In the genomic region with DNA sequence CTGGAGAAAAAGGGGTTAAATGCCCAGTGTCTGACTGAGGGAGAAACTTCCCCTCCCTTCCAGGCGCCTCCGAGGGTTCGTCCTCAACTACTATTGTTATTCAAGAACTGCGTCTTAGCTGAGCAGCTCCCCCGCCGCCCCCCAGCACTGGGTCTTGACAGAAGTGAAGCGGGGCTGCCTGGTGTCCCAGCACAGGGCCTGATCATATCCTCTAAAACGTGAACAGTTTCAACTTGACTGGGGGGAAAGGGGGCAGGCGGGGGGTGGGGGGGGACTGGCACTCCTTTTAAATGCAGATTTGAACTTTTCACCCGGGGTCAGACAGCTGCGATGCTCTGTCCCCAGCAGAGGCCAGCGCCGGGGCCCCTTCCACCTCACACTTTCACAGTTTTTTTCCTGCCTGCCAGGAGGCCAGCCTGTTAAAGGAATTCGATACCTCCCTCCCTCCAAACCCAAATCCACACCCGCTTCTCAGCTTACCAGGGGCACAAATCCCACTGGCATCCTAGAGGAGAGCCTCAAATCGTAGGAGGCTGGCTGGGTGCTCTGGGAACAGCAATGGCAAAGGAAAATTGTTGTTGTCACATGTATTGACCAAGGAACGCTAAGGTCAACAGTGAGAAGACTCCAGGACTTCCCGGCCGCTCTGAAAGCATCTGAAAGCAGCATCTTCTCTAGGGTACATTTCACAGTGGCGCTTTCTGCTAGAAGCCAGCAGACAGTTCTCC, we compare ENCODE assay signal across 17 cellular contexts. TPM values are rescaled to one million over a fixed set of nuclear protein-coding genes. Genes with fewer than 3 reads are reported as not detected.
DNase-seq lines count a peak whose midpoint lies in the region; ATAC-seq, FAIRE-seq and TF ChIP-seq lines count a peak whose summit lies in the region.
"Had no signal": no experiment of that assay in that cellular context is flagged by ENCODE, and none has a peak within 500 bp of the region (broad histone marks: within the 10 kb centered on the region; RNA-seq: fewer than 3 reads in every experiment).

No MANE protein-coding gene starts in this region.

- TF ChIP-seq CTCF in H1 (IDR thresholded peaks at IDR 0.05; ENCODE audit: control extremely low read depth in 1 of 3, insufficient read depth in 1 of 3, low read depth in 1 of 3, low read length in 3 of 3) = no peak
- TF ChIP-seq CTCF in parathyroid adenoma (IDR thresholded peaks at IDR 0.05) = no peak
- TF ChIP-seq CTCF in osteoblast (IDR thresholded peaks at IDR 0.05; ENCODE audit: extremely low read depth, low read depth, low read length) = no peak

- no peak overlapping the region for H3K56ac ChIP-seq in H1 (replicated peaks; ENCODE audit: insufficient read length, low read depth, low read length)

- H3K36me3 ChIP-seq in BLaER1 (no peaks in the 10 kb centered on the region), H1 (ENCODE audit: control insufficient read depth in 2 of 4, insufficient read depth in 4 of 4, low read length in 3 of 4) (no peaks in the 10 kb centered on the region), parathyroid adenoma (ENCODE audit: control insufficient read depth, insufficient read depth, low read length) (no peaks in the 10 kb centered on the region), osteoblast (ENCODE audit: insufficient read depth, low read length) (no peaks in the 10 kb centered on the region)
- H3K36me3 ChIP-seq: brain microvascular endothelial cell, esophagus squamous epithelium had no signal

- H3K14ac ChIP-seq in H1 (ENCODE audit: insufficient read length) = no peak overlapping the region

- H3K79me2 ChIP-seq in H1 (ENCODE audit: control insufficient read depth in 1 of 2, insufficient read depth in 2 of 2, low read length in 2 of 2) = no peaks in the 10 kb centered on the region
- peaks cover 74% of the 10 kb centered on the region for H3K79me2 ChIP-seq in parathyroid adenoma
- H3K79me2 ChIP-seq in osteoblast (ENCODE audit: insufficient read depth, low read length) = peaks cover 98% of the 10 kb centered on the region

- peak in 1 of 2 experiments; percentile 52; a peak in 1 of 3 replicates for TF ChIP-seq EP300 in H1 (IDR thresholded peaks at IDR 0.05; ENCODE audit: borderline replicate concordance in 1 of 2, low read depth in 2 of 2, low read length in 2 of 2)

- H2BK12ac ChIP-seq in H1 (ENCODE audit: low read depth, low read length) = no peak overlapping the region

- POLR2A ChIA-PET in H1 (lab: Charles Lee; ENCODE audit: partially characterized antibody) = no interaction called here

- H2BK120ac ChIP-seq in H1 (replicated peaks; ENCODE audit: low read depth, low read length) = no peak overlapping the region

- H2BK20ac ChIP-seq in H1 (ENCODE audit: low read length) = no peak overlapping the region

- H3K27ac ChIP-seq in BLaER1 (0 out of 2 replicates have a peak overlapping the region, but pooled peaks have one; percentile 40), H1 (ENCODE audit: low read depth, low read length) (no peak overlapping the region), parathyroid adenoma (peak overlapping the region; percentile 40), osteoblast (ENCODE audit: low read depth, low read length) (no peak overlapping the region)
- H3K27ac ChIP-seq: brain microvascular endothelial cell had no signal

- H2BK15ac ChIP-seq in H1 (ENCODE audit: low read length) = peak overlapping the region; percentile 37; the same call in 1 of the 2 replicates

- no peak overlapping the region; the same call in 1 of the 2 replicates for H3K9ac ChIP-seq in BLaER1
- H3K9ac ChIP-seq in H1 (replicated peaks in 1 of 4; ENCODE audit: extremely low read depth in 1 of 4, low read depth in 3 of 4, low read length in 3 of 4) = no peak overlapping the region
- no peak overlapping the region for H3K9ac ChIP-seq in parathyroid adenoma

- H3K4me2 ChIP-seq in BLaER1 (peak overlapping the region; percentile 87), H1 (ENCODE audit: insufficient read depth in 1 of 2, low read depth in 2 of 2, low read length in 2 of 2) (peak overlapping the region; percentile 44 to 62; a peak in 3 of 4 replicates), parathyroid adenoma (ENCODE audit: low read length) (no peak overlapping the region), osteoblast (ENCODE audit: insufficient read depth, low read length) (no peak overlapping the region)

- TF ChIP-seq POLR2A in H1 (IDR thresholded peaks at IDR 0.05; ENCODE audit: control extremely low read depth in 1 of 2, low read depth in 2 of 2, low read length in 2 of 2) = no peak

- no peaks in the 10 kb centered on the region for H3K79me1 ChIP-seq in H1 (ENCODE audit: low read depth, low read length)

- in situ Hi-C loops in KBM-7 (cut with MboI; ENCODE audit: low pct_unique_long_range_greater_than_20kb, low sequenced_read_pairs) = no loop called here

- CTCF ChIA-PET in H1 (lab: Charles Lee; ENCODE audit: partially characterized antibody) = interaction anchor here (0.6 to 3.0 kb wide), 5 partner anchors 14 to 32 kb away, joined by 3 to 10 read pairs (median 3); partner anchors contain the start of gene ZFHX3

- H3K18ac ChIP-seq in H1 (ENCODE audit: extremely low read depth, low read length) = no peak overlapping the region

- H3K9me3 ChIP-seq in BLaER1 (no peaks in the 10 kb centered on the region), H1 (ENCODE audit: insufficient read depth in 2 of 2, low read depth in 1 of 2, low read length in 1 of 2) (no peaks in the 10 kb centered on the region), parathyroid adenoma (ENCODE audit: control insufficient read depth, low read length) (no peaks in the 10 kb centered on the region), osteoblast (ENCODE audit: low read depth, low read length) (no peaks in the 10 kb centered on the region)
- H3K9me3 ChIP-seq: esophagus squamous epithelium had no signal

- no peaks in the 10 kb centered on the region for H4K20me1 ChIP-seq in BLaER1
- peaks cover 27 to 38% of the 10 kb centered on the region in 2 experiments for H4K20me1 ChIP-seq in H1 (replicated peaks in 1 of 2; ENCODE audit: control insufficient read depth in 1 of 2, insufficient read depth in 2 of 2, low read length in 2 of 2)
- H4K20me1 ChIP-seq in osteoblast (ENCODE audit: insufficient read depth, low read length) = peaks cover 67% of the 10 kb centered on the region

- peaks cover 5% of the 10 kb centered on the region for H3K23me2 ChIP-seq in H1 (ENCODE audit: low read depth, low read length)

- ATAC-seq in GM18868 (IDR thresholded peaks at IDR 0.05; ENCODE audit: unreplicated experiment) = no peak
- ATAC-seq: K562 had no signal

- H3K27me3 ChIP-seq in BLaER1 (peaks cover 80% of the 10 kb centered on the region), H1 (replicated peaks in 1 of 4; ENCODE audit: control insufficient read depth in 3 of 4, extremely low read depth in 1 of 4, insufficient read depth in 3 of 4, low read length in 3 of 4) (peaks cover 71 to 91% (median 86%) of the 10 kb centered on the region in 4 experiments), parathyroid adenoma (ENCODE audit: control insufficient read depth, insufficient read depth, low read length) (no peaks in the 10 kb centered on the region), osteoblast (ENCODE audit: insufficient read depth, low read length) (no peaks in the 10 kb centered on the region)
- H3K27me3 ChIP-seq: brain microvascular endothelial cell, esophagus squamous epithelium had no signal

- no peak overlapping the region for H4K91ac ChIP-seq in H1 (replicated peaks; ENCODE audit: insufficient read length, low read length)

- H2AFZ ChIP-seq in H1 (ENCODE audit: low read length) (no peak overlapping the region), parathyroid adenoma (no peak overlapping the region), osteoblast (ENCODE audit: low read length) (no peak overlapping the region)

- H3K4me3 ChIP-seq in BLaER1 (peak overlapping the region; percentile 31; the same call in 1 of the 2 replicates), H1 (ENCODE audit: extremely low read depth in 1 of 4, insufficient read depth in 2 of 4, low read depth in 3 of 4, low read length in 4 of 4) (peak overlapping the region in 2 of 4 experiments; percentile 34 to 42; a peak in 3 of 8 replicates), parathyroid adenoma (ENCODE audit: low read depth, low read length) (no peak overlapping the region), osteoblast (ENCODE audit: insufficient read depth, low read length) (no peak overlapping the region)
- H3K4me3 ChIP-seq: esophagus squamous epithelium, K562 had no signal

- H3K23ac ChIP-seq in H1 (ENCODE audit: insufficient read length) = no peak overlapping the region

- peak; percentile 24 for DNase-seq in KBM-7
- peak in 1 of 2 experiments; percentile 77 for DNase-seq in H1 (ENCODE audit: low read depth in 1 of 2, low spot score in 2 of 2)
- no peak for DNase-seq in SHP77 (lab: John Stamatoyannopoulos, UW)
- DNase-seq in osteoblast (ENCODE audit: insufficient read length, low spot score, missing footprints) = no peak
- DNase-seq in GF-D8 (lab: John Stamatoyannopoulos, UW) = no peak
- DNase-seq: activated CD4-positive, CD25-positive, alpha-beta regulatory T cell; brain microvascular endothelial cell; esophagus squamous epithelium; GOT3; kidney; NCI-H2029 treated with DMSO at 0.1 percent for 48 hours; stimulated activated CD4-positive, alpha-beta T cell treated with anti-CD3 and anti-CD28 coated beads, Interleukin-4, amount 100 ng/mL, for 24 hours had no signal

- no peak overlapping the region for H4K8ac ChIP-seq in H1 (ENCODE audit: extremely low read depth, insufficient read depth, low read length)

- WGBS in H1 (ENCODE audit: extremely low coverage in 1 of 2, insufficient coverage in 1 of 2, insufficient read length in 1 of 2, insufficient replicate concordance in 2 of 2, low coverage in 1 of 2, low lambda C conversion rate in 2 of 2, missing lambda C conversion rate in 1 of 2), 2 experiments = 1% methylated on average over 17 of the region's 20 CpGs; no CpG with 5 or more reads in 1 of the 2 experiments

- no peak overlapping the region for H2AK5ac ChIP-seq in H1 (ENCODE audit: low read depth, low read length)

- H3K4ac ChIP-seq in H1 (replicated peaks; ENCODE audit: insufficient read length, low read depth, low read length) = no peak overlapping the region

- no peak for FAIRE-seq in H1 (lab: Jason Lieb, UNC)
- FAIRE-seq: G401.6, K562, kidney had no signal

- H3K4me1 ChIP-seq in BLaER1 (peaks cover 72% of the 10 kb centered on the region), H1 (replicated peaks in 1 of 4; ENCODE audit: control insufficient read depth in 3 of 4, insufficient read depth in 4 of 4, low read length in 3 of 4) (peaks cover 27 to 41% (median 33%) of the 10 kb centered on the region in 4 experiments), parathyroid adenoma (peaks cover 41% of the 10 kb centered on the region), osteoblast (ENCODE audit: insufficient read depth, low read length) (no peaks in the 10 kb centered on the region)

- no peak overlapping the region for H4K5ac ChIP-seq in H1 (ENCODE audit: insufficient read length, low read depth, low read length)

- no peak overlapping the region for H2BK5ac ChIP-seq in H1 (ENCODE audit: low read depth, low read length)

- TF ChIP-seq RAD21 in H1 (IDR thresholded peaks at IDR 0.05 in 1 of 2, conservative IDR thresholded peaks at IDR 0.05 in 1 of 2; ENCODE audit: low read depth in 2 of 2, low read length in 2 of 2) = no peak

RNA-seq across cellular contexts. Expression of gene ZFHX3, which starts 14.5 kb away (rescaled TPM):
- total RNA-seq in H1 (2021; fragmentation: NEBNext Ultra II Directional; extraction: Animal tissue kit (Norgen Biotek cat#: 25700)) = 0.90 and 0.99 TPM in 2 replicates
- polyA plus RNA-seq in H1 (2011; rRNA removed) = 0.08 and 0.11 TPM in 2 replicates
- 0.09 TPM for polyA plus RNA-seq in H1 (2011; cell fraction: cytosol; rRNA removed)
- 0.27 TPM for polyA plus RNA-seq in H1 (2011; cell fraction: nucleus; rRNA removed)
- polyA plus RNA-seq in H1 (2012, experiment 1 of 2) = 0.71 to 1.2 TPM (median 1.0 TPM) in 4 replicates
- 0.04 TPM for polyA plus RNA-seq in H1 (2012, experiment 2 of 2)
- 0.30 TPM for polyA plus RNA-seq in H1 (2013, experiment 1 of 2)
- 0.26 TPM for polyA plus RNA-seq in H1 (2013, experiment 2 of 2)
- 0.41 and 0.57 TPM in 2 replicates for polyA minus RNA-seq in H1 (2011; rRNA and poly(A)+ RNA removed)
- 0.44 TPM for polyA minus RNA-seq in H1 (2011; cell fraction: cytosol; rRNA and poly(A)+ RNA removed)
- polyA minus RNA-seq in H1 (2011; cell fraction: nucleus; rRNA and poly(A)+ RNA removed) = 0.90 TPM
- 14.1 and 14.5 TPM in 2 replicates for total RNA-seq in osteoblast

Comparison
In these comparisons a context has a peak if more than half of its experiments do, and no peak if none do; other contexts are left out.
1. H3K27ac ChIP-seq: peak in BLaER1 (single experiment) and parathyroid adenoma (single experiment); none in H1 (single experiment) and osteoblast (single experiment).
2. H3K4me2 ChIP-seq: peak in BLaER1 (single experiment) and H1 (2 of 2); none in parathyroid adenoma (single experiment) and osteoblast (single experiment).